ENCODE assay signal across 8 cellular contexts in genomic region chr2:28661589-28662001, GRCh38.
DNase-seq lines count a peak whose midpoint lies in the region; ATAC-seq and TF ChIP-seq lines count a peak whose summit lies in the region.
"Had no signal": no experiment of that assay in that cellular context is flagged by ENCODE, and none has a peak within 500 bp of the region (broad histone marks: within the 10 kb centered on the region; RNA-seq: fewer than 3 reads in every experiment).

No MANE protein-coding gene starts in this region.

- no peaks in the 10 kb centered on the region for H3K9me3 ChIP-seq in mesenchymal stem cell (ENCODE audit: control insufficient read depth, low read length)

- H4K8ac ChIP-seq in mesenchymal stem cell (ENCODE audit: low read length) = no peak overlapping the region

- no peak overlapping the region for H3K23ac ChIP-seq in mesenchymal stem cell (ENCODE audit: low read length in 2 of 2)

- no peak overlapping the region for H2AFZ ChIP-seq in mesenchymal stem cell (ENCODE audit: low read depth, low read length)

- TF ChIP-seq POLR2A in erythroblast (IDR thresholded peaks at IDR 0.05; ENCODE audit: low read length) = no peak

- no peak overlapping the region for H2AK5ac ChIP-seq in mesenchymal stem cell (ENCODE audit: low read length, severe bottlenecking)

- H3K4me3 ChIP-seq in coronary artery (no peak overlapping the region), mesenchymal stem cell (ENCODE audit: insufficient read depth in 1 of 2, low read depth in 1 of 2, low read length in 2 of 2) (no peak overlapping the region), urinary bladder (ENCODE audit: low read depth, low read length) (no peak overlapping the region)

- DNase-seq in NCI-H2029 treated with DMSO at 0.1 percent for 48 hours (lab: John Stamatoyannopoulos, UW) = peak; percentile 54
- DNase-seq in coronary artery (ENCODE audit: low spot score) = peak; percentile 87
- DNase-seq in mesenchymal stem cell = peak; percentile 89
- no peak for DNase-seq in erythroblast (lab: John Stamatoyannopoulos, UW)
- no peak for DNase-seq in activated gamma-delta T cell treated with Interleukin-2 at 50 U/mL for 16 hours

- no peak overlapping the region for H3K18ac ChIP-seq in mesenchymal stem cell (ENCODE audit: low read depth in 1 of 2, low read length in 2 of 2)

- no peaks in the 10 kb centered on the region for H3K79me1 ChIP-seq in mesenchymal stem cell (replicated peaks; ENCODE audit: low read length, poor library complexity, severe bottlenecking)

- H3K14ac ChIP-seq in mesenchymal stem cell (ENCODE audit: low read length in 2 of 2) = no peak overlapping the region

- H3K4me1 ChIP-seq in mesenchymal stem cell (ENCODE audit: control insufficient read depth, insufficient read depth, low read depth, low read length) (peaks cover 26% of the 10 kb centered on the region), urinary bladder (ENCODE audit: insufficient read depth) (peaks cover 2% of the 10 kb centered on the region)

- no peak overlapping the region for H2BK5ac ChIP-seq in mesenchymal stem cell (ENCODE audit: low read depth, low read length, poor library complexity, severe bottlenecking)

- H3K9ac ChIP-seq in mesenchymal stem cell (ENCODE audit: low read length) = no peak overlapping the region

- TF ChIP-seq CTCF in coronary artery (IDR thresholded peaks at IDR 0.05) = no peak

- H2BK15ac ChIP-seq in mesenchymal stem cell (ENCODE audit: low read depth, poor library complexity, severe bottlenecking) = no peak overlapping the region

- ATAC-seq in HG02852 (IDR thresholded peaks at IDR 0.05; ENCODE audit: unreplicated experiment) = no peak
- ATAC-seq: WTC11 had no signal

- no peaks in the 10 kb centered on the region for H3K27me3 ChIP-seq in mesenchymal stem cell (ENCODE audit: control insufficient read depth in 1 of 2, insufficient read depth in 1 of 2, low read length in 2 of 2)

- peak overlapping the region; percentile 77 for H2BK120ac ChIP-seq in mesenchymal stem cell (ENCODE audit: low read depth, low read length)

- WGBS in mesenchymal stem cell = 9% methylated on average over 5 of the region's 5 CpGs
- WGBS in urinary bladder = 18% methylated on average over 5 of the region's 5 CpGs

- H3K4me2 ChIP-seq in mesenchymal stem cell (ENCODE audit: low read length, poor library complexity, severe bottlenecking) = peak overlapping the region; percentile 24

- H3K36me3 ChIP-seq in mesenchymal stem cell (ENCODE audit: control insufficient read depth in 1 of 2, insufficient read depth in 2 of 2, low read depth in 1 of 2, low read length in 2 of 2) = no peaks in the 10 kb centered on the region
- H3K36me3 ChIP-seq in urinary bladder (ENCODE audit: insufficient read depth) = no peaks in the 10 kb centered on the region

- H3K27ac ChIP-seq in coronary artery = peak overlapping the region; percentile 79 to 93
- H3K27ac ChIP-seq in mesenchymal stem cell (ENCODE audit: low read length, poor library complexity, severe bottlenecking) = peak overlapping the region; percentile 82
- peak overlapping the region; percentile 63 for H3K27ac ChIP-seq in urinary bladder (ENCODE audit: low read depth)

- no peak overlapping the region for H4K91ac ChIP-seq in mesenchymal stem cell (ENCODE audit: low read length)

- H3K4ac ChIP-seq in mesenchymal stem cell (ENCODE audit: low read depth in 1 of 2, low read length in 2 of 2) = peak overlapping the region in 1 of 2 experiments; percentile 92

- no peak overlapping the region for H2BK12ac ChIP-seq in mesenchymal stem cell (ENCODE audit: low read length in 2 of 2)

Comparison
In these comparisons a context has a peak if more than half of its experiments do, and no peak if none do; other contexts are left out.
1. DNase-seq: peak in NCI-H2029 treated with DMSO at 0.1 percent for 48 hours (single experiment), coronary artery (single experiment) and mesenchymal stem cell (single experiment); none in erythroblast (0 of 2) and activated gamma-delta T cell treated with Interleukin-2 at 50 U/mL for 16 hours (single experiment).
2. Peak in every context shown above with its lines, with median percentiles within 50 percentile points of each other: H3K27ac ChIP-seq.